In the genomic region with DNA sequence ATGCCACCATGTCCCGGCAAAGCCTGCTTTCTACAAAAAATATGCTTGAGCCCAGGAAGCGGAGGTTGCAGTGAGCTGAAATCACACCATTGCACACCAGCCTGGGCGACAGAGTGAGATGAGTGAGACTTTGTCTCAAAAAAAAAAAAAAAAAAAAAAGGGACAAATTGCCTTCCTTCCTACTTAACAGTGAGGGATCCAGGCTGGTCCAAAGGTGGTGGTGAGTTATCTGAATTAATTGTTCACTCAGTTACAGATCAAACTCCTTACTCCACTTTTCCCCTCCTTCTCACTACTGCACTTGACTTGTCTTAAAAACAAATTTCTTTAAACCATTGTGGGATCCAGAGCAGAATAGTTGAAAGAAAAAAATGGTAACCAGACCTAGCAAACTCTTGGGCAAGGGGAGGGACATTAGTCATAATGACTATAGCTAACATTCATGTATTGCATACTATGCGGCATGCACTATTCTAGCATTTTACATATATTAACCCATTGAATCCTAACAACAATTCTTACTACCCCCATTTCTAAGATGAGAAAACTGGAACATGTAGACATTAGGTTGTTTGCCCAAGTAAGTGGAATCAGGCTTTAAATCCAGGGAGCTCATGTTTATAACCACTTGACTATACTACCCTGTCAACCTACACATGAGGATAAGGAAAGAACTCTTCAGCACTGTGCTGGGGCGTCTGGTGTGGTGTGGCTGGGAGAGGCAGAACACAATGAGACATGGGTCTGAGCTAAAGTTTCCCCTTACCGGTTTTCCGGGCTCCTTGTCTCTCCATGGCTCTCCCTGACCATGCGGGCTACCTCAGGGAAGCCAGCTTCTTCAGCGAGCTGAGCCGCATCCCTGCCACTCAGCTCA, we compare ENCODE assay signal across 8 cellular contexts. TPM values are rescaled to one million over a fixed set of nuclear protein-coding genes. Genes with fewer than 3 reads are reported as not detected.
DNase-seq lines count a peak whose midpoint lies in the region; ATAC-seq, FAIRE-seq and TF ChIP-seq lines count a peak whose summit lies in the region.

No MANE protein-coding gene starts in this region.

- no peak overlapping the region for H3K9ac ChIP-seq in HUES48 (ENCODE audit: low read depth, low read length)

- peaks cover 17% of the 10 kb centered on the region for H3K27me3 Mint-ChIP-seq in brain
- no peaks in the 10 kb centered on the region for H3K27me3 Mint-ChIP-seq in mesothelial cell of epicardium (ENCODE audit: low read depth)

- WGBS in A549 (ENCODE audit: missing lambda C conversion rate): 90% methylated on average over 4 of the region's 10 CpGs

- no peak for FAIRE-seq in A549 (lab: Jason Lieb, UNC)

- CTCF ChIA-PET in A549 (lab: Yijun Ruan, JAX): interaction anchor here (0.5 to 1.9 kb wide), 6 partner anchors 10 to 201 kb away, joined by 3 to 12 read pairs (median 4); partner anchors contain the start of genes BAG6 and LY6G5C

- H3K9me3 Mint-ChIP-seq in brain: no peaks in the 10 kb centered on the region
- no peaks in the 10 kb centered on the region for H3K9me3 Mint-ChIP-seq in mesothelial cell of epicardium

- H3K27ac Mint-ChIP-seq in brain (peak overlapping the region; percentile 96 to 99 (median 98)), mesothelial cell of epicardium (peak overlapping the region; percentile 95)

- H3K4me3 Mint-ChIP-seq in brain (peak overlapping the region; percentile 94 to 97 (median 94)), mesothelial cell of epicardium (peak overlapping the region; percentile 86)

- H3K36me3 ChIP-seq in HUES48 (ENCODE audit: control insufficient read depth, insufficient read depth, low read length): peaks cover 37% of the 10 kb centered on the region

- H3K4me1 ChIP-seq in A549 (peaks cover 38% of the 10 kb centered on the region), HUES48 (ENCODE audit: control insufficient read depth, insufficient read depth, low read length) (peaks cover 12% of the 10 kb centered on the region)

- H3K9me3 ChIP-seq in A549 (no peaks in the 10 kb centered on the region), HUES48 (ENCODE audit: control insufficient read depth, insufficient read depth, low read length) (no peaks in the 10 kb centered on the region)

- peaks cover 39% of the 10 kb centered on the region for H3K36me3 Mint-ChIP-seq in brain
- peaks cover 10% of the 10 kb centered on the region for H3K36me3 Mint-ChIP-seq in mesothelial cell of epicardium

- TF ChIP-seq CTCF in A549 (IDR thresholded peaks at IDR 0.05) (no peak), brain (conservative IDR thresholded peaks at IDR 0.05) (no peak), mesothelial cell of epicardium (IDR thresholded peaks at IDR 0.05; ENCODE audit: unreplicated experiment) (no peak)

- ATAC-seq in A549 (no peak), GM21786 (IDR thresholded peaks at IDR 0.05; ENCODE audit: unreplicated experiment) (no peak), HG03432 (IDR thresholded peaks at IDR 0.05; ENCODE audit: unreplicated experiment) (no peak), GM19463 (IDR thresholded peaks at IDR 0.05; ENCODE audit: unreplicated experiment) (no peak)

- peak overlapping the region; percentile 94; the same call in 2 of the 3 replicates for H3K4me2 ChIP-seq in A549

- no peak for TF ChIP-seq POLR2A in A549 (IDR thresholded peaks at IDR 0.05; ENCODE audit: low read length)

- H3K4me1 Mint-ChIP-seq in brain (peaks cover 83% of the 10 kb centered on the region), mesothelial cell of epicardium (peaks cover 65% of the 10 kb centered on the region)

- H3K4me3 ChIP-seq in A549: no peak overlapping the region
- H3K4me3 ChIP-seq in HUES48 (ENCODE audit: low read depth, low read length): peak overlapping the region; percentile 98

- H3K27me3 ChIP-seq in HUES48 (ENCODE audit: control insufficient read depth, insufficient read depth, low read length): no peaks in the 10 kb centered on the region

- POLR2A ChIA-PET in A549 (lab: Yijun Ruan, JAX): interaction anchor here (0.7 to 2.5 kb wide), 3 partner anchors 11 to 144 kb away, joined by 4 to 14 read pairs (median 5); partner anchors contain the start of gene BAG6

- H3K27ac ChIP-seq in A549 (peak overlapping the region in 1 of 2 experiments; percentile 97; a peak in 2 of 6 replicates), HUES48 (ENCODE audit: low read depth, low read length) (peak overlapping the region; percentile 99)

- DNase-seq in A549 (ENCODE audit: low read depth in 1 of 2, low spot score in 1 of 2): no peak
- DNase-seq in mesothelial cell of epicardium (ENCODE audit: low spot score in 2 of 2, unreplicated experiment in 2 of 2): no peak
- DNase-seq in ureter (ENCODE audit: low spot score): no peak

- no peak for TF ChIP-seq RAD21 in A549 (conservative IDR thresholded peaks at IDR 0.05 in 1 of 2, IDR thresholded peaks at IDR 0.05 in 1 of 2)

- TF ChIP-seq EP300 in A549 (IDR thresholded peaks at IDR 0.05): no peak

TF ChIP-seq in A549, 52 proteins besides CTCF, POLR2A, EP300 and RAD21:
- TF ChIP-seq NFE2L2 (conservative IDR thresholded peaks at IDR 0.05; ENCODE audit: low read length): no peak
- TF ChIP-seq FOSB (CRISPR knock-in tag; IDR thresholded peaks at IDR 0.05): no peak
- no peak for TF ChIP-seq RFX5 (IDR thresholded peaks at IDR 0.05)
- TF ChIP-seq KDM1A (IDR thresholded peaks at IDR 0.05; ENCODE audit: low read depth): no peak
- TF ChIP-seq BHLHE40 (IDR thresholded peaks at IDR 0.05; ENCODE audit: low read depth, low read length): no peak
- no peak for TF ChIP-seq ZFP36 (IDR thresholded peaks at IDR 0.05; ENCODE audit: borderline replicate concordance, partially characterized antibody)
- TF ChIP-seq, protein P1, sequence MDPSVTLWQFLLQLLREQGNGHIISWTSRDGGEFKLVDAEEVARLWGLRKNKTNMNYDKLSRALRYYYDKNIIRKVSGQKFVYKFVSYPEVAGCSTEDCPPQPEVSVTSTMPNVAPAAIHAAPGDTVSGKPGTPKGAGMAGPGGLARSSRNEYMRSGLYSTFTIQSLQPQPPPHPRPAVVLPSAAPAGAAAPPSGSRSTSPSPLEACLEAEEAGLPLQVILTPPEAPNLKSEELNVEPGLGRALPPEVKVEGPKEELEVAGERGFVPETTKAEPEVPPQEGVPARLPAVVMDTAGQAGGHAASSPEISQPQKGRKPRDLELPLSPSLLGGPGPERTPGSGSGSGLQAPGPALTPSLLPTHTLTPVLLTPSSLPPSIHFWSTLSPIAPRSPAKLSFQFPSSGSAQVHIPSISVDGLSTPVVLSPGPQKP (IDR thresholded peaks at IDR 0.05; ENCODE audit: low read depth, low read length): no peak
- no peak for TF ChIP-seq KDM5A (IDR thresholded peaks at IDR 0.05)
- no peak for TF ChIP-seq HOXB13 (CRISPR knock-in tag; IDR thresholded peaks at IDR 0.05; ENCODE audit: low read depth)

RNA-seq across cellular contexts. Expression of gene GPANK1, which starts 1.5 kb away (rescaled TPM):
- polyA plus RNA-seq in A549 (2011; rRNA removed) (10.0 and 11.0 TPM in 2 replicates), A549 (2017; fragmentation: RNase III; extraction: RNeasy Plus Mini Kit Qiagen cat#74134 plus additional on column Dnase treatment) (9.7 to 11.7 TPM (median 11.0 TPM) in 3 replicates), brain (ENCODE audit: insufficient read depth, low read depth, low replicate concordance) (82.4 TPM)
- polyA plus RNA-seq in A549 (2012; cell fraction: cytosol; rRNA removed): 7.2 TPM in 2 replicates
- polyA plus RNA-seq in A549 (2012; cell fraction: nucleus; rRNA removed): 7.1 and 7.4 TPM in 2 replicates
- polyA minus RNA-seq in A549 (2011; rRNA and poly(A)+ RNA removed): 4.6 and 5.8 TPM in 2 replicates
- total RNA-seq in mesothelial cell of epicardium (12.7 to 14.8 TPM (median 14.3 TPM) in 3 replicates), ureter (15.3 TPM)

RNA-seq across cellular contexts. Expression of gene CSNK2B, which starts 2.6 kb away (rescaled TPM):
- polyA plus RNA-seq in A549 (2011; rRNA removed) (41.8 and 61.0 TPM in 2 replicates), A549 (2017; fragmentation: RNase III; extraction: RNeasy Plus Mini Kit Qiagen cat#74134 plus additional on column Dnase treatment) (134 to 141 TPM (median 141 TPM) in 3 replicates), brain (ENCODE audit: insufficient read depth, low read depth, low replicate concordance) (504 TPM)
- 59.0 and 63.8 TPM in 2 replicates for polyA plus RNA-seq in A549 (2012; cell fraction: cytosol; rRNA removed)
- polyA plus RNA-seq in A549 (2012; cell fraction: nucleus; rRNA removed): 65.7 and 98.3 TPM in 2 replicates
- polyA minus RNA-seq in A549 (2011; rRNA and poly(A)+ RNA removed): 84.6 and 91.4 TPM in 2 replicates
- total RNA-seq in mesothelial cell of epicardium (155 to 157 TPM (median 157 TPM) in 3 replicates), ureter (149 TPM)

RNA-seq across cellular contexts. Expression of gene C6orf47, which starts 2.7 kb away (rescaled TPM):
- polyA plus RNA-seq in A549 (2011; rRNA removed) (6.0 and 6.1 TPM in 2 replicates), A549 (2017; fragmentation: RNase III; extraction: RNeasy Plus Mini Kit Qiagen cat#74134 plus additional on column Dnase treatment) (10.7 to 13.6 TPM (median 11.9 TPM) in 3 replicates), brain (ENCODE audit: insufficient read depth, low read depth, low replicate concordance) (29.4 TPM)
- 5.8 and 6.9 TPM in 2 replicates for polyA plus RNA-seq in A549 (2012; cell fraction: cytosol; rRNA removed)
- 4.4 and 5.4 TPM in 2 replicates for polyA plus RNA-seq in A549 (2012; cell fraction: nucleus; rRNA removed)
- polyA minus RNA-seq in A549 (2011; rRNA and poly(A)+ RNA removed): 5.3 and 6.7 TPM in 2 replicates
- total RNA-seq in mesothelial cell of epicardium (19.0 to 19.3 TPM (median 19.2 TPM) in 3 replicates), ureter (21.5 TPM)

RNA-seq across cellular contexts. Expression of gene LY6G5B, which starts 6.5 kb away (rescaled TPM):
- polyA plus RNA-seq in A549 (2011; rRNA removed): 5.9 and 6.7 TPM in 2 replicates
- polyA plus RNA-seq in A549 (2012; cell fraction: cytosol; rRNA removed): 2.6 and 3.0 TPM in 2 replicates
- polyA plus RNA-seq in A549 (2012; cell fraction: nucleus; rRNA removed): 35.0 and 49.2 TPM in 2 replicates
- 9.0 to 12.3 TPM (median 9.9 TPM) in 3 replicates for polyA plus RNA-seq in A549 (2017; fragmentation: RNase III; extraction: RNeasy Plus Mini Kit Qiagen cat#74134 plus additional on column Dnase treatment)
- 3.3 and 3.5 TPM in 2 replicates for polyA minus RNA-seq in A549 (2011; rRNA and poly(A)+ RNA removed)
- polyA plus RNA-seq in brain (ENCODE audit: insufficient read depth, low read depth, low replicate concordance): 4.1 TPM
- total RNA-seq in mesothelial cell of epicardium: 34.2 to 37.5 TPM (median 36.5 TPM) in 3 replicates
- total RNA-seq in ureter: 20.6 TPM

RNA-seq across cellular contexts. Expression of gene APOM, which starts 7.6 kb away (rescaled TPM):
- 2.6 and 4.1 TPM in 2 replicates for polyA plus RNA-seq in A549 (2011; rRNA removed)
- polyA plus RNA-seq in A549 (2012; cell fraction: cytosol; rRNA removed): 3.2 and 3.4 TPM in 2 replicates
- 2.7 and 3.4 TPM in 2 replicates for polyA plus RNA-seq in A549 (2012; cell fraction: nucleus; rRNA removed)
- 1.5 to 2.1 TPM (median 1.9 TPM) in 3 replicates for polyA plus RNA-seq in A549 (2017; fragmentation: RNase III; extraction: RNeasy Plus Mini Kit Qiagen cat#74134 plus additional on column Dnase treatment)
- 1.7 and 5.0 TPM in 2 replicates for polyA minus RNA-seq in A549 (2011; rRNA and poly(A)+ RNA removed)
- 12.0 TPM for polyA plus RNA-seq in brain (ENCODE audit: insufficient read depth, low read depth, low replicate concordance)
- total RNA-seq in mesothelial cell of epicardium: 2.4 to 3.4 TPM (median 3.1 TPM) in 3 replicates
- 2.4 TPM for total RNA-seq in ureter
